Comparison of ENCODE assay signal across 9 cellular contexts in genomic region chr3:184688251-184688851, GRCh38. TPM values are rescaled to one million over a fixed set of nuclear protein-coding genes. Genes with fewer than 3 reads are reported as not detected.
DNase-seq lines count a peak whose midpoint lies in the region; ATAC-seq and TF ChIP-seq lines count a peak whose summit lies in the region.
"Had no signal": no experiment of that assay in that cellular context is flagged by ENCODE, and none has a peak within 500 bp of the region (broad histone marks: within the 10 kb centered on the region; RNA-seq: fewer than 3 reads in every experiment).

No MANE protein-coding gene starts in this region.

- no peaks in the 10 kb centered on the region for H4K20me1 ChIP-seq in neural progenitor cell (ENCODE audit: low read depth)

- H3K4me3 Mint-ChIP-seq in neural progenitor cell: no peak overlapping the region
- H3K4me3 Mint-ChIP-seq: CD8-positive, alpha-beta memory T cell had no signal

- no peaks in the 10 kb centered on the region for H3K79me2 ChIP-seq in neural progenitor cell (ENCODE audit: low read depth)

- no peaks in the 10 kb centered on the region for H3K9me3 ChIP-seq in neural progenitor cell (ENCODE audit: low read depth)

- no peaks in the 10 kb centered on the region for H3K36me3 ChIP-seq in neural progenitor cell

- no peak for ATAC-seq in GM21825 (IDR thresholded peaks at IDR 0.05; ENCODE audit: unreplicated experiment)

- peaks cover 16% of the 10 kb centered on the region for H3F3A ChIP-seq in neural progenitor cell (ENCODE audit: low read depth)

- no peak overlapping the region for H3K4me2 ChIP-seq in neural progenitor cell

- H3K4me1 Mint-ChIP-seq in neural progenitor cell: peaks cover 57% of the 10 kb centered on the region

- H3K27me3 ChIP-seq in neural progenitor cell: no peaks in the 10 kb centered on the region

- H3K27ac Mint-ChIP-seq in neural progenitor cell: peak overlapping the region; percentile 96

- no peak overlapping the region for H3K27ac ChIP-seq in neural progenitor cell

- H3K27me3 Mint-ChIP-seq in neural progenitor cell (ENCODE audit: insufficient read depth, low read depth): peaks cover 18% of the 10 kb centered on the region

- H3K9ac ChIP-seq in neural progenitor cell: no peak overlapping the region

- H3K4me1 ChIP-seq in neural progenitor cell: peaks cover 24% of the 10 kb centered on the region

- H3K4me3 ChIP-seq in AG09309 (ENCODE audit: control insufficient read depth, low read depth, low read length) (no peak overlapping the region), neural progenitor cell (no peak overlapping the region)

- no peak overlapping the region for H2AFZ ChIP-seq in neural progenitor cell (replicated peaks)

- peak; percentile 78 for DNase-seq in AG09309 (ENCODE audit: low read depth)
- DNase-seq in NOMO-1 treated with DMSO at 0.1 percent for 48 hours (lab: John Stamatoyannopoulos, UW; ENCODE audit: unreplicated experiment): peak; percentile 62
- peak; percentile 82 for DNase-seq in fibroblast of gingiva (ENCODE audit: low read depth)
- DNase-seq in neural progenitor cell (ENCODE audit: low spot score): no peak
- no peak for DNase-seq in NCI-H187 (lab: John Stamatoyannopoulos, UW)
- no peak for DNase-seq in activated naive CD4-positive, alpha-beta T cell treated with Interleukin-2 at 50 U/mL for 16 hours
- no peak for DNase-seq in GF-D8 (lab: John Stamatoyannopoulos, UW)

- H3K9me3 Mint-ChIP-seq in neural progenitor cell: no peaks in the 10 kb centered on the region

- no peak for TF ChIP-seq CTCF in AG09309 (IDR thresholded peaks at IDR 0.05; ENCODE audit: control insufficient read depth, insufficient read depth, low read depth, low read length, missing control alignments)
- no peak for TF ChIP-seq CTCF in neural progenitor cell (IDR thresholded peaks at IDR 0.05)

- H3K36me3 Mint-ChIP-seq in neural progenitor cell: no peaks in the 10 kb centered on the region
- H3K36me3 Mint-ChIP-seq: CD8-positive, alpha-beta memory T cell had no signal

RNA-seq across cellular contexts. Expression of gene MAGEF1, which starts 23.5 kb away (rescaled TPM):
- 73.9 and 88.1 TPM in 2 replicates for total RNA-seq in neural progenitor cell (ENCODE audit: low replicate concordance)

Comparison
In these comparisons a context has a peak if more than half of its experiments do, and no peak if none do; other contexts are left out.
1. DNase-seq: peak in AG09309 (single experiment), NOMO-1 treated with DMSO at 0.1 percent for 48 hours (single experiment) and fibroblast of gingiva (single experiment); none in neural progenitor cell (single experiment), NCI-H187 (0 of 2), activated naive CD4-positive, alpha-beta T cell treated with Interleukin-2 at 50 U/mL for 16 hours (single experiment) and GF-D8 (single experiment).